Comparison of ENCODE assay signal across 1 cellular context in genomic region chr1:39133340-39133684, GRCh38.
TF ChIP-seq lines count a peak whose summit lies in the region.

No MANE protein-coding gene starts in this region.

TF ChIP-seq in GM23338, 12 proteins besides CTCF, POLR2A, EP300 and RAD21 (continued from another document):
- no peak for TF ChIP-seq NANOG (IDR thresholded peaks at IDR 0.05; ENCODE audit: borderline replicate concordance)
- TF ChIP-seq, protein P1, sequence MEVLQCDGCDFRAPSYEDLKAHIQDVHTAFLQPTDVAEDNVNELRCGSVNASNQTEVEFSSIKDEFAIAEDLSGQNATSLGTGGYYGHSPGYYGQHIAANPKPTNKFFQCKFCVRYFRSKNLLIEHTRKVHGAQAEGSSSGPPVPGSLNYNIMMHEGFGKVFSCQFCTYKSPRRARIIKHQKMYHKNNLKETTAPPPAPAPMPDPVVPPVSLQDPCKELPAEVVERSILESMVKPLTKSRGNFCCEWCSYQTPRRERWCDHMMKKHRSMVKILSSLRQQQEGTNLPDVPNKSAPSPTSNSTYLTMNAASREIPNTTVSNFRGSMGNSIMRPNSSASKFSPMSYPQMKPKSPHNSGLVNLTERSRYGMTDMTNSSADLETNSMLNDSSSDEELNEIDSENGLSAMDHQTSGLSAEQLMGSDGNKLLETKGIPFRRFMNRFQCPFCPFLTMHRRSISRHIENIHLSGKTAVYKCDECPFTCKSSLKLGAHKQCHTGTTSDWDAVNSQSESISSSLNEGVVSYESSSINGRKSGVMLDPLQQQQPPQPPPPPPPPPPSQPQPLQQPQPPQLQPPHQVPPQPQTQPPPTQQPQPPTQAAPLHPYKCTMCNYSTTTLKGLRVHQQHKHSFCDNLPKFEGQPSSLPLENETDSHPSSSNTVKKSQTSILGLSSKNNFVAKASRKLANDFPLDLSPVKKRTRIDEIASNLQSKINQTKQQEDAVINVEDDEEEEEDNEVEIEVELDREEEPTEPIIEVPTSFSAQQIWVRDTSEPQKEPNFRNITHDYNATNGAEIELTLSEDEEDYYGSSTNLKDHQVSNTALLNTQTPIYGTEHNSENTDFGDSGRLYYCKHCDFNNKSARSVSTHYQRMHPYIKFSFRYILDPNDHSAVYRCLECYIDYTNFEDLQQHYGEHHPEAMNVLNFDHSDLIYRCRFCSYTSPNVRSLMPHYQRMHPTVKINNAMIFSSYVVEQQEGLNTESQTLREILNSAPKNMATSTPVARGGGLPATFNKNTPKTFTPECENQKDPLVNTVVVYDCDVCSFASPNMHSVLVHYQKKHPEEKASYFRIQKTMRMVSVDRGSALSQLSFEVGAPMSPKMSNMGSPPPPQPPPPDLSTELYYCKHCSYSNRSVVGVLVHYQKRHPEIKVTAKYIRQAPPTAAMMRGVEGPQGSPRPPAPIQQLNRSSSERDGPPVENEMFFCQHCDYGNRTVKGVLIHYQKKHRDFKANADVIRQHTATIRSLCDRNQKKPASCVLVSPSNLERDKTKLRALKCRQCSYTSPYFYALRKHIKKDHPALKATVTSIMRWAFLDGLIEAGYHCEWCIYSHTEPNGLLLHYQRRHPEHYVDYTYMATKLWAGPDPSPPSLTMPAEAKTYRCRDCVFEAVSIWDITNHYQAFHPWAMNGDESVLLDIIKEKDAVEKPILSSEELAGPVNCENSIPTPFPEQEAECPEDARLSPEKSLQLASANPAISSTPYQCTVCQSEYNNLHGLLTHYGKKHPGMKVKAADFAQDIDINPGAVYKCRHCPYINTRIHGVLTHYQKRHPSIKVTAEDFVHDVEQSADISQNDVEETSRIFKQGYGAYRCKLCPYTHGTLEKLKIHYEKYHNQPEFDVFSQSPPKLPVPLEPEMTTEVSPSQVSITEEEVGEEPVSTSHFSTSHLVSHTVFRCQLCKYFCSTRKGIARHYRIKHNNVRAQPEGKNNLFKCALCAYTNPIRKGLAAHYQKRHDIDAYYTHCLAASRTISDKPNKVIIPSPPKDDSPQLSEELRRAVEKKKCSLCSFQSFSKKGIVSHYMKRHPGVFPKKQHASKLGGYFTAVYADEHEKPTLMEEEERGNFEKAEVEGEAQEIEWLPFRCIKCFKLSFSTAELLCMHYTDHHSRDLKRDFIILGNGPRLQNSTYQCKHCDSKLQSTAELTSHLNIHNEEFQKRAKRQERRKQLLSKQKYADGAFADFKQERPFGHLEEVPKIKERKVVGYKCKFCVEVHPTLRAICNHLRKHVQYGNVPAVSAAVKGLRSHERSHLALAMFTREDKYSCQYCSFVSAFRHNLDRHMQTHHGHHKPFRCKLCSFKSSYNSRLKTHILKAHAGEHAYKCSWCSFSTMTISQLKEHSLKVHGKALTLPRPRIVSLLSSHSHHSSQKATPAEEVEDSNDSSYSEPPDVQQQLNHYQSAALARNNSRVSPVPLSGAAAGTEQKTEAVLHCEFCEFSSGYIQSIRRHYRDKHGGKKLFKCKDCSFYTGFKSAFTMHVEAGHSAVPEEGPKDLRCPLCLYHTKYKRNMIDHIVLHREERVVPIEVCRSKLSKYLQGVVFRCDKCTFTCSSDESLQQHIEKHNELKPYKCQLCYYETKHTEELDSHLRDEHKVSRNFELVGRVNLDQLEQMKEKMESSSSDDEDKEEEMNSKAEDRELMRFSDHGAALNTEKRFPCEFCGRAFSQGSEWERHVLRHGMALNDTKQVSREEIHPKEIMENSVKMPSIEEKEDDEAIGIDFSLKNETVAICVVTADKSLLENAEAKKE (CRISPR knock-in tag; IDR thresholded peaks at IDR 0.05) = no peak
- TF ChIP-seq ZNF331 (CRISPR knock-in tag; IDR thresholded peaks at IDR 0.05; ENCODE audit: low read depth) = no peak
- no peak for TF ChIP-seq CREB1 (CRISPR knock-in tag; IDR thresholded peaks at IDR 0.05; ENCODE audit: low read depth)
- no peak for TF ChIP-seq STAT1 (IDR thresholded peaks at IDR 0.05; ENCODE audit: unreplicated experiment)
- TF ChIP-seq JUNB (IDR thresholded peaks at IDR 0.05; ENCODE audit: unreplicated experiment) = no peak
- TF ChIP-seq POLR2AphosphoS5 (IDR thresholded peaks at IDR 0.05; ENCODE audit: low read depth) = no peak
- no peak for TF ChIP-seq ZNF114 (CRISPR knock-in tag; IDR thresholded peaks at IDR 0.05)
- no peak for TF ChIP-seq EZH2 (IDR thresholded peaks at IDR 0.05; ENCODE audit: low read depth, unreplicated experiment)
